Comparison of ENCODE assay signal across 12 cellular contexts in genomic region chr3:187773963-187774789, GRCh38. TPM values are rescaled to one million over a fixed set of nuclear protein-coding genes. Genes with fewer than 3 reads are reported as not detected.
DNase-seq lines count a peak whose midpoint lies in the region; ATAC-seq and TF ChIP-seq lines count a peak whose summit lies in the region.
"Had no signal": no experiment of that assay in that cellular context is flagged by ENCODE, and none has a peak within 500 bp of the region (broad histone marks: within the 10 kb centered on the region; RNA-seq: fewer than 3 reads in every experiment).

No MANE protein-coding gene starts in this region.

- ATAC-seq in HG03521 (IDR thresholded peaks at IDR 0.05; ENCODE audit: unreplicated experiment) (peak; percentile 5), sciatic nerve (peak; percentile 46), GM21529 (IDR thresholded peaks at IDR 0.05; ENCODE audit: unreplicated experiment) (no peak)

- intact Hi-C loops in adrenal gland (cut with DNase I): no loop called here
- intact Hi-C loops in sciatic nerve (cut with DNase I): no loop called here

- TF ChIP-seq CTCF in adrenal gland (IDR thresholded peaks at IDR 0.05): no peak

- no peaks in the 10 kb centered on the region for H3K9me3 ChIP-seq in adrenal gland (replicated peaks in 1 of 3)

- no peak for TF ChIP-seq POLR2A in adrenal gland (IDR thresholded peaks at IDR 0.05)

- no peaks in the 10 kb centered on the region for H3K27me3 ChIP-seq in adrenal gland

- no peak overlapping the region for H3K4me3 ChIP-seq in adrenal gland

- DNase-seq in NCI-H2081 (lab: John Stamatoyannopoulos, UW) (peak; percentile 14 to 49), NCI-H2081 treated with DMSO at 0.1 percent for 48 hours (lab: John Stamatoyannopoulos, UW) (no peak), adrenal gland (peak in 6 of 7 donors; percentile 17 to 60 (median 46)), sciatic nerve (ENCODE audit: low spot score) (no peak), DMS53 treated with DMSO at 0.1 percent for 48 hours (lab: John Stamatoyannopoulos, UW; ENCODE audit: unreplicated experiment) (no peak)
- DNase-seq in effector CD4-positive, alpha-beta T cell: no peak
- DNase-seq: NCI-H187 treated with DMSO at 0.1 percent for 48 hours, small intestine, T-helper 1 cell had no signal

- peak overlapping the region in 1 of 5 donors; percentile 66 for H3K27ac ChIP-seq in adrenal gland
- H3K27ac ChIP-seq: 22Rv1 had no signal

- H3K4me1 ChIP-seq in adrenal gland (replicated peaks in 1 of 2): no peaks in the 10 kb centered on the region

- 67 to 80% (median 72%) methylated on average over 11 of the region's 11 CpGs for WGBS in adrenal gland, 4 donors

- H3K36me3 ChIP-seq in adrenal gland (replicated peaks in 1 of 2): no peaks in the 10 kb centered on the region

RNA-seq across cellular contexts. Expression of gene BCL6, which starts 28.9 kb away (rescaled TPM):
- total RNA-seq in adrenal gland (100 to 1,000 TPM in 4 of 8 donors, 10 to 100 TPM in 4; 28.7 to 131 (median 102) TPM), sciatic nerve (188 TPM)
- polyA plus RNA-seq in adrenal gland: 10 to 100 TPM; 34.5 to 88.3 (median 71.3) TPM

Comparison
In these comparisons a context has a peak if more than half of its experiments do, and no peak if none do; other contexts are left out.
1. DNase-seq: peak in NCI-H2081 (2 of 2) and adrenal gland (6 of 7); none in NCI-H2081 treated with DMSO at 0.1 percent for 48 hours (single experiment), sciatic nerve (single experiment), DMS53 treated with DMSO at 0.1 percent for 48 hours (single experiment) and effector CD4-positive, alpha-beta T cell (single experiment).